In genomic region chr2:133668547-133668946, GRCh38 we compare ENCODE assay signal across 38 cellular contexts.
"Had no signal": no experiment of that assay in that cellular context is flagged by ENCODE, and none has a peak within 500 bp of the region (broad histone marks: within the 10 kb centered on the region; RNA-seq: fewer than 3 reads in every experiment).

No MANE protein-coding gene starts in this region.

- H3K4me3 Mint-ChIP-seq: activated naive CD4-positive, alpha-beta T cell treated with anti-CD3 and anti-CD28 coated beads for 36 hours; activated naive CD4-positive, alpha-beta T cell treated with anti-CD3 and anti-CD28 coated beads, Interleukin-2, amount 10 ng/mL, durations not matched to agents 7 days and 5 days; activated naive CD4-positive, alpha-beta T cell treated with anti-CD3 and anti-CD28 coated beads, Interleukin-2, amount 50 U/mL, for 24 hours; activated naive CD8-positive, alpha-beta T cell; activated naive CD8-positive, alpha-beta T cell treated with anti-CD3 and anti-CD28 coated beads for 36 hours; activated naive CD8-positive, alpha-beta T cell treated with anti-CD3 and anti-CD28 coated beads, Interleukin-2, amount 10 ng/mL, durations not matched to agents 7 days and 5 days; activated naive CD8-positive, alpha-beta T cell treated with anti-CD3 and anti-CD28 coated beads, Interleukin-2, amount 50 U/mL, for 24 hours; activated T-cell treated with anti-CD3 and anti-CD28 coated beads, Interleukin-2, amount 50 U/mL, for 24 hours; activated T-cell treated with anti-CD3 and anti-CD28 coated beads, Interleukin-2, amount 50 U/mL, for 4 hours; activated T-cell treated with anti-CD3 and anti-CD28 coated beads, Interleukin-2, amount 50 U/mL, for 72 hours; activated T-helper 1 cell treated with anti-CD3 and anti-CD28 coated beads, Interleukin-12 subunit alpha, Interleukin-12 subunit beta, Interleukin-2, Interleukin-4 antibody, amounts not matched to agents 30 ng/mL and 10 ng/mL and 1 ng/mL, durations not matched to agents 14 hours and 24 hours and 36 hours; activated T-helper 17 cell treated with anti-CD3 and anti-CD28 coated beads, Interleukin-2, amount 50 U/mL, for 72 hours; brain; central memory CD8-positive, alpha-beta T cell had no signal

- H3K4me1 Mint-ChIP-seq: activated naive CD4-positive, alpha-beta T cell treated with anti-CD3 and anti-CD28 coated beads, Interleukin-2, amount 10 ng/mL, durations not matched to agents 7 days and 5 days; activated naive CD4-positive, alpha-beta T cell treated with anti-CD3 and anti-CD28 coated beads, Interleukin-2, amount 50 U/mL, for 24 hours; activated naive CD8-positive, alpha-beta T cell treated with anti-CD3 and anti-CD28 coated beads for 36 hours; activated naive CD8-positive, alpha-beta T cell treated with anti-CD3 and anti-CD28 coated beads, Interleukin-2, amount 10 ng/mL, durations not matched to agents 7 days and 5 days; activated naive CD8-positive, alpha-beta T cell treated with anti-CD3 and anti-CD28 coated beads, Interleukin-2, amount 50 U/mL, for 24 hours; activated T-helper 17 cell treated with anti-CD3 and anti-CD28 coated beads, Interleukin-2, amount 50 U/mL, for 72 hours; central memory CD8-positive, alpha-beta T cell had no signal

- H3K27ac ChIP-seq: adrenal gland, ascending aorta, body of pancreas, breast epithelium, cardiac muscle cell had no signal

- H3K36me3 Mint-ChIP-seq: activated naive CD4-positive, alpha-beta T cell treated with anti-CD3 and anti-CD28 coated beads, Interleukin-2, amount 10 ng/mL, durations not matched to agents 7 days and 5 days; activated naive CD4-positive, alpha-beta T cell treated with anti-CD3 and anti-CD28 coated beads, Interleukin-2, amount 50 U/mL, for 24 hours; activated naive CD4-positive, alpha-beta T cell treated with anti-CD3 and anti-CD28 coated beads, Interleukin-2, amount 50 U/mL, for 72 hours; activated naive CD8-positive, alpha-beta T cell; activated naive CD8-positive, alpha-beta T cell treated with anti-CD3 and anti-CD28 coated beads for 36 hours; activated naive CD8-positive, alpha-beta T cell treated with anti-CD3 and anti-CD28 coated beads, Interleukin-2, amount 10 ng/mL, durations not matched to agents 7 days and 5 days had no signal

- H3K27ac Mint-ChIP-seq: activated naive CD4-positive, alpha-beta T cell treated with anti-CD3 and anti-CD28 coated beads for 36 hours; activated naive CD4-positive, alpha-beta T cell treated with anti-CD3 and anti-CD28 coated beads, Interleukin-2, amount 10 ng/mL, durations not matched to agents 7 days and 5 days; activated naive CD4-positive, alpha-beta T cell treated with anti-CD3 and anti-CD28 coated beads, Interleukin-2, amount 50 U/mL, for 24 hours; activated naive CD4-positive, alpha-beta T cell treated with anti-CD3 and anti-CD28 coated beads, Interleukin-2, amount 50 U/mL, for 72 hours; activated naive CD8-positive, alpha-beta T cell; activated naive CD8-positive, alpha-beta T cell treated with anti-CD3 and anti-CD28 coated beads for 36 hours; activated naive CD8-positive, alpha-beta T cell treated with anti-CD3 and anti-CD28 coated beads, Interleukin-2, amount 10 ng/mL, durations not matched to agents 7 days and 5 days; activated naive CD8-positive, alpha-beta T cell treated with anti-CD3 and anti-CD28 coated beads, Interleukin-2, amount 50 U/mL, for 24 hours; activated T-cell treated with anti-CD3 and anti-CD28 coated beads, Interleukin-2, amount 50 U/mL, for 24 hours; activated T-cell treated with anti-CD3 and anti-CD28 coated beads, Interleukin-2, amount 50 U/mL, for 72 hours; activated T-helper 1 cell treated with anti-CD3 and anti-CD28 coated beads, Interleukin-12 subunit alpha, Interleukin-12 subunit beta, Interleukin-2, Interleukin-4 antibody, amounts not matched to agents 30 ng/mL and 10 ng/mL and 1 ng/mL, durations not matched to agents 14 hours and 24 hours and 36 hours; activated T-helper 17 cell treated with anti-CD3 and anti-CD28 coated beads, Interleukin-2, amount 50 U/mL, for 72 hours; activated T-helper 2 cell treated with anti-CD3 and anti-CD28 coated beads, Interferon-gamma antibody, Interleukin-2, Interleukin-4, amounts not matched to agents 10 μg/mL and 5 μg/mL and 100 μg/mL, durations not matched to agents 14 hours and 24 hours and 36 hours; brain had no signal

- H3K27me3 Mint-ChIP-seq: activated naive CD4-positive, alpha-beta T cell treated with anti-CD3 and anti-CD28 coated beads, Interleukin-2, amount 10 ng/mL, durations not matched to agents 7 days and 5 days; activated naive CD8-positive, alpha-beta T cell; activated naive CD8-positive, alpha-beta T cell treated with anti-CD3 and anti-CD28 coated beads for 36 hours; activated naive CD8-positive, alpha-beta T cell treated with anti-CD3 and anti-CD28 coated beads, Interleukin-2, amount 50 U/mL, for 24 hours; activated T-cell treated with anti-CD3 and anti-CD28 coated beads, Interleukin-2, amount 50 U/mL, for 24 hours; activated T-helper 17 cell treated with anti-CD3 and anti-CD28 coated beads, Interleukin-2, amount 50 U/mL, for 72 hours; brain; central memory CD8-positive, alpha-beta T cell had no signal

- H3K4me1 ChIP-seq: adrenal gland, breast epithelium had no signal

- H3K4me3 ChIP-seq: adrenal gland, ascending aorta, body of pancreas, breast epithelium, cardiac muscle cell had no signal

- H3K36me3 ChIP-seq: adrenal gland, ascending aorta, brain microvascular endothelial cell, breast epithelium, cardiac muscle cell had no signal

- ATAC-seq: activated naive CD4-positive, alpha-beta T cell treated with anti-CD3 and anti-CD28 coated beads, Interleukin-2, amount 50 U/mL, for 72 hours; activated naive CD8-positive, alpha-beta T cell treated with anti-CD3 and anti-CD28 coated beads, Interleukin-2, amount 50 U/mL, for 24 hours; activated T-cell treated with anti-CD3 and anti-CD28 coated beads, Interleukin-2, amount 50 U/mL, for 4 hours; activated T-cell treated with anti-CD3 and anti-CD28 coated beads, Interleukin-2, amount 50 U/mL, for 72 hours; activated T-helper 17 cell treated with anti-CD3 and anti-CD28 coated beads, Interleukin-2, amount 50 U/mL, for 72 hours; body of pancreas had no signal

- DNase-seq: activated effector memory CD4-positive, alpha-beta T cell treated with anti-CD3 and anti-CD28 coated beads, Interleukin-2, amount 50 U/mL, for 16 hours; activated effector memory CD4-positive, alpha-beta T cell treated with Interleukin-2 at 50 U/mL for 16 hours; activated gamma-delta T cell; activated gamma-delta T cell treated with Interleukin-2 at 50 U/mL for 16 hours; activated naive CD4-positive, alpha-beta T cell; activated naive CD4-positive, alpha-beta T cell treated with anti-CD3 and anti-CD28 coated beads for 36 hours; activated naive CD4-positive, alpha-beta T cell treated with anti-CD3 and anti-CD28 coated beads, Interleukin-2, amount 10 ng/mL, durations not matched to agents 7 days and 5 days; activated naive CD4-positive, alpha-beta T cell treated with anti-CD3 and anti-CD28 coated beads, Interleukin-2, amount 50 U/mL, for 16 hours; activated naive CD4-positive, alpha-beta T cell treated with Interleukin-2 at 50 U/mL for 16 hours; activated naive CD8-positive, alpha-beta T cell treated with anti-CD3 and anti-CD28 coated beads for 36 hours; activated naive CD8-positive, alpha-beta T cell treated with anti-CD3 and anti-CD28 coated beads, Interleukin-2, amount 10 ng/mL, durations not matched to agents 7 days and 5 days; activated naive CD8-positive, alpha-beta T cell treated with anti-CD3 and anti-CD28 coated beads, Interleukin-2, amount 50 U/mL, for 24 hours; activated T-cell treated with anti-CD3 and anti-CD28 coated beads, Interleukin-2, amount 50 U/mL, for 1 hour; activated T-cell treated with anti-CD3 and anti-CD28 coated beads, Interleukin-2, amount 50 U/mL, for 24 hours; activated T-cell treated with anti-CD3 and anti-CD28 coated beads, Interleukin-2, amount 50 U/mL, for 4 hours; activated T-cell treated with anti-CD3 and anti-CD28 coated beads, Interleukin-2, amount 50 U/mL, for 48 hours; activated T-cell treated with anti-CD3 and anti-CD28 coated beads, Interleukin-2, amount 50 U/mL, for 72 hours; adrenal gland; amniotic stem cell; amygdala; anterior cingulate cortex; aorta; body of pancreas; brain microvascular endothelial cell; caudate nucleus; central memory CD4-positive, alpha-beta T cell; cerebellar nuclear complex had no signal
